ENCODE assay signal across 1 cellular context in the genomic region with DNA sequence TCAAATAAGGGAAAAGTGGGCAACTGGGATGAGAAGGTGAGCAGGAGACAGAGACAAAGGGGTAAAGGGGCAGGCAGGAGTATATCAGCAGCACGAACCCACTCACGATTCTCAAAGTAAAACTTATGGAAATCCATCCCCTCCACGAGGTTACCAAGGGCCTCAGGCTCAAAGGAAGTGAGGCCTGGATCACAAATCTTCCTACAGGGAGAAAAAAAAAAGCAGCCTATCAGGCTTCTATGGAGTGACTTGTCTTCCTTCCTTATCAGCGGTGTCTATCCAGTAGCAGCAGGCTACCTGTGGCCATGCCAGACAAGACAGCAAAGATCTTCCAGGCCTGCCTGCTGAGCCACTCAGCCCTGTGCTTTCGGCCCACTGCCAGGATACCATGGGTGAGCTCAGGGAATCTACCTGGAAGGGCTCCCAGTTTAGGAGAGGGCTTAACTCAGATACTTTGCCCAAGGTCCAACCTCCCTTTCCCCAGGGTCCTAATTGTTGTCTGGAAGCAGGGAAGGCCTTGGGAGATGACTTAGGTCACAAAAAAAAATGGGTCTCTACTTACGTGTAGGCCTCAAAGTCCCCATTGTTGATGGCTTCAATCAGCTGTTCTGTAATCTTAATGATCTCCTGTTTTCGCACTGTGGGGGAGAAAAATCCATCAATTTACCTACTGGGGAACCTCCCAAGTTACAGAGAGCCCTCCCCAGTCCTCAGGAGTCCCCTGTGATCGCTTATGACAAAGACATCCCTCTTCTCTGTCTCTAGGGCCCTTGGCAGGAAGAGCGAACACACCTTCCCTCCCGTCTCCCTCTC.
A peak's percentile ranks its signal among the peaks of the same experiment; 100 is the strongest.
TF ChIP-seq lines count a peak whose summit lies in the region.

No MANE protein-coding gene starts in this region.

TF ChIP-seq in K562, 482 proteins besides CTCF, POLR2A, EP300 and RAD21 (continued from another document and continues in another):
- TF ChIP-seq ZNF592 (IDR thresholded peaks at IDR 0.05) (peak; percentile 72), ZNF589 (CRISPR knock-in tag; IDR thresholded peaks at IDR 0.05; ENCODE audit: low read depth) (peak; percentile 78), TRIM28 (IDR thresholded peaks at IDR 0.05) (no peak), THAP12 (CRISPR knock-in tag; IDR thresholded peaks at IDR 0.05) (0 out of 2 replicates have a peak, but pooled peaks have one; percentile 34), ELK1 (CRISPR knock-in tag; IDR thresholded peaks at IDR 0.05) (no peak), POLR2B (IDR thresholded peaks at IDR 0.05; ENCODE audit: low read depth, partially characterized antibody) (no peak), ZNF830 (CRISPR knock-in tag; IDR thresholded peaks at IDR 0.05) (no peak), FOXA3 (CRISPR knock-in tag; conservative IDR thresholded peaks at IDR 0.05 in 1 of 2, IDR thresholded peaks at IDR 0.05 in 1 of 2) (0 out of 4 replicates have a peak, but pooled peaks of 1 of the 2 experiments have one; percentile 18), ZNF561 (CRISPR knock-in tag; conservative IDR thresholded peaks at IDR 0.05) (no peak), MAZ (CRISPR knock-in tag; conservative IDR thresholded peaks at IDR 0.05 in 1 of 2, IDR thresholded peaks at IDR 0.05 in 1 of 2) (no peak; a peak in 1 of 4 replicates), CBX3 (IDR thresholded peaks at IDR 0.05; ENCODE audit: borderline replicate concordance in 1 of 2, low read length in 2 of 2) (no peak), MYC (IDR thresholded peaks at IDR 0.05; ENCODE audit: low read depth, low read length) (peak; percentile 25; the same call in 1 of the 2 replicates), MYC (CRISPR knock-in tag; IDR thresholded peaks at IDR 0.05; ENCODE audit: borderline replicate concordance, low read depth) (no peak), HDGF (IDR thresholded peaks at IDR 0.05) (no peak), NR4A1 (CRISPR knock-in tag; IDR thresholded peaks at IDR 0.05) (0 out of 2 replicates have a peak, but pooled peaks have one; percentile 36), NR4A1 (tag; IDR thresholded peaks at IDR 0.05) (no peak), GABPA (tag; conservative IDR thresholded peaks at IDR 0.05; ENCODE audit: low read depth) (no peak), ATF2 (CRISPR knock-in tag; IDR thresholded peaks at IDR 0.05) (no peak), ATF7 (IDR thresholded peaks at IDR 0.05) (no peak), YBX1 (IDR thresholded peaks at IDR 0.05) (no peak), PHF20 (IDR thresholded peaks at IDR 0.05; ENCODE audit: partially characterized antibody) (no peak), ZNF639 (CRISPR knock-in tag; conservative IDR thresholded peaks at IDR 0.05 in 1 of 2, IDR thresholded peaks at IDR 0.05 in 1 of 2) (no peak), TBP (optimal IDR thresholded peaks at IDR 0.05; ENCODE audit: low read depth, low read length) (no peak), CXXC5 (CRISPR knock-in tag; IDR thresholded peaks at IDR 0.05) (0 out of 2 replicates have a peak, but pooled peaks have one; percentile 41), JUND (IDR thresholded peaks at IDR 0.05; ENCODE audit: borderline replicate concordance, low read depth, low read length) (no peak), JUND (tag; IDR thresholded peaks at IDR 0.05; ENCODE audit: borderline replicate concordance, low read depth, low read length) (no peak; the same call in 2 of the 3 replicates), HOXB6 (CRISPR knock-in tag; IDR thresholded peaks at IDR 0.05; ENCODE audit: borderline replicate concordance) (no peak), ZKSCAN8 (CRISPR knock-in tag; IDR thresholded peaks at IDR 0.05) (no peak), RHOXF2B (CRISPR knock-in tag; conservative IDR thresholded peaks at IDR 0.05) (no peak), NFYB (IDR thresholded peaks at IDR 0.05; ENCODE audit: extremely low read depth, insufficient read length) (peak; percentile 19), KLF1 (tag; IDR thresholded peaks at IDR 0.05) (no peak), ZBED1 (IDR thresholded peaks at IDR 0.05) (no peak), SIX5 (IDR thresholded peaks at IDR 0.05; ENCODE audit: borderline replicate concordance in 1 of 2, insufficient read depth in 1 of 2, low read depth in 1 of 2, low read length in 2 of 2) (no peak), WHSC1 (IDR thresholded peaks at IDR 0.05; ENCODE audit: low read length) (no peak), NUFIP1 (IDR thresholded peaks at IDR 0.05; ENCODE audit: partially characterized antibody) (no peak), PHTF2 (CRISPR knock-in tag; IDR thresholded peaks at IDR 0.05) (no peak), POU5F1 (IDR thresholded peaks at IDR 0.05; ENCODE audit: borderline replicate concordance, low read depth, low read length, partially characterized antibody) (no peak), XRCC5 (IDR thresholded peaks at IDR 0.05; ENCODE audit: low read depth, low read length) (no peak), NFATC3 (IDR thresholded peaks at IDR 0.05) (no peak), MTA3 (IDR thresholded peaks at IDR 0.05; ENCODE audit: borderline replicate concordance) (0 out of 2 replicates have a peak, but pooled peaks have one; percentile 29)
- TF ChIP-seq, protein P1, sequence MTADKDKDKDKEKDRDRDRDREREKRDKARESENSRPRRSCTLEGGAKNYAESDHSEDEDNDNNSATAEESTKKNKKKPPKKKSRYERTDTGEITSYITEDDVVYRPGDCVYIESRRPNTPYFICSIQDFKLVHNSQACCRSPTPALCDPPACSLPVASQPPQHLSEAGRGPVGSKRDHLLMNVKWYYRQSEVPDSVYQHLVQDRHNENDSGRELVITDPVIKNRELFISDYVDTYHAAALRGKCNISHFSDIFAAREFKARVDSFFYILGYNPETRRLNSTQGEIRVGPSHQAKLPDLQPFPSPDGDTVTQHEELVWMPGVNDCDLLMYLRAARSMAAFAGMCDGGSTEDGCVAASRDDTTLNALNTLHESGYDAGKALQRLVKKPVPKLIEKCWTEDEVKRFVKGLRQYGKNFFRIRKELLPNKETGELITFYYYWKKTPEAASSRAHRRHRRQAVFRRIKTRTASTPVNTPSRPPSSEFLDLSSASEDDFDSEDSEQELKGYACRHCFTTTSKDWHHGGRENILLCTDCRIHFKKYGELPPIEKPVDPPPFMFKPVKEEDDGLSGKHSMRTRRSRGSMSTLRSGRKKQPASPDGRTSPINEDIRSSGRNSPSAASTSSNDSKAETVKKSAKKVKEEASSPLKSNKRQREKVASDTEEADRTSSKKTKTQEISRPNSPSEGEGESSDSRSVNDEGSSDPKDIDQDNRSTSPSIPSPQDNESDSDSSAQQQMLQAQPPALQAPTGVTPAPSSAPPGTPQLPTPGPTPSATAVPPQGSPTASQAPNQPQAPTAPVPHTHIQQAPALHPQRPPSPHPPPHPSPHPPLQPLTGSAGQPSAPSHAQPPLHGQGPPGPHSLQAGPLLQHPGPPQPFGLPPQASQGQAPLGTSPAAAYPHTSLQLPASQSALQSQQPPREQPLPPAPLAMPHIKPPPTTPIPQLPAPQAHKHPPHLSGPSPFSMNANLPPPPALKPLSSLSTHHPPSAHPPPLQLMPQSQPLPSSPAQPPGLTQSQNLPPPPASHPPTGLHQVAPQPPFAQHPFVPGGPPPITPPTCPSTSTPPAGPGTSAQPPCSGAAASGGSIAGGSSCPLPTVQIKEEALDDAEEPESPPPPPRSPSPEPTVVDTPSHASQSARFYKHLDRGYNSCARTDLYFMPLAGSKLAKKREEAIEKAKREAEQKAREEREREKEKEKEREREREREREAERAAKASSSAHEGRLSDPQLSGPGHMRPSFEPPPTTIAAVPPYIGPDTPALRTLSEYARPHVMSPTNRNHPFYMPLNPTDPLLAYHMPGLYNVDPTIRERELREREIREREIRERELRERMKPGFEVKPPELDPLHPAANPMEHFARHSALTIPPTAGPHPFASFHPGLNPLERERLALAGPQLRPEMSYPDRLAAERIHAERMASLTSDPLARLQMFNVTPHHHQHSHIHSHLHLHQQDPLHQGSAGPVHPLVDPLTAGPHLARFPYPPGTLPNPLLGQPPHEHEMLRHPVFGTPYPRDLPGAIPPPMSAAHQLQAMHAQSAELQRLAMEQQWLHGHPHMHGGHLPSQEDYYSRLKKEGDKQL (CRISPR knock-in tag; IDR thresholded peaks at IDR 0.05; ENCODE audit: borderline replicate concordance) = no peak
- TF ChIP-seq, protein P2, sequence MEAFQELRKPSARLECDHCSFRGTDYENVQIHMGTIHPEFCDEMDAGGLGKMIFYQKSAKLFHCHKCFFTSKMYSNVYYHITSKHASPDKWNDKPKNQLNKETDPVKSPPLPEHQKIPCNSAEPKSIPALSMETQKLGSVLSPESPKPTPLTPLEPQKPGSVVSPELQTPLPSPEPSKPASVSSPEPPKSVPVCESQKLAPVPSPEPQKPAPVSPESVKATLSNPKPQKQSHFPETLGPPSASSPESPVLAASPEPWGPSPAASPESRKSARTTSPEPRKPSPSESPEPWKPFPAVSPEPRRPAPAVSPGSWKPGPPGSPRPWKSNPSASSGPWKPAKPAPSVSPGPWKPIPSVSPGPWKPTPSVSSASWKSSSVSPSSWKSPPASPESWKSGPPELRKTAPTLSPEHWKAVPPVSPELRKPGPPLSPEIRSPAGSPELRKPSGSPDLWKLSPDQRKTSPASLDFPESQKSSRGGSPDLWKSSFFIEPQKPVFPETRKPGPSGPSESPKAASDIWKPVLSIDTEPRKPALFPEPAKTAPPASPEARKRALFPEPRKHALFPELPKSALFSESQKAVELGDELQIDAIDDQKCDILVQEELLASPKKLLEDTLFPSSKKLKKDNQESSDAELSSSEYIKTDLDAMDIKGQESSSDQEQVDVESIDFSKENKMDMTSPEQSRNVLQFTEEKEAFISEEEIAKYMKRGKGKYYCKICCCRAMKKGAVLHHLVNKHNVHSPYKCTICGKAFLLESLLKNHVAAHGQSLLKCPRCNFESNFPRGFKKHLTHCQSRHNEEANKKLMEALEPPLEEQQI (IDR thresholded peaks at IDR 0.05) = no peak
